In the genomic region with DNA sequence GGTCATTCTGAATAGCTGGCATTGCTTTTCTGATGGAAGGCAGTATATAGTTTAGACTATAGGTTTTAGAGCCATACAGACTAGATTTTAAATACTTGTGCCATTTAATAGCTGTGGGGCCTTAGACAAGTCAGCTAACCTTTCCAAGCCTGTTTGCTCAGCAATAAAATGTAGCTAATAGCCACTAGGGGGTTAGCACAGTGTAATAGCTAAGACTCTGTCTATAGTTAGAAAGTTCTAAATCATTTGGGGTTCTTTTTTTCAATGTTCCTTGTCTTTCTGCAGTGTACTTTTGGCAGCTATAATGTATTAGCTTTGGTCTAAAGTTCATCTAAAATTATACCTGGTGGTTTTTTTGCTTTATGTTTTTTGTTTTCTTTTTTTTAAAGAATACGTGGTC, we compare ENCODE assay signal across 12 cellular contexts. TPM values are rescaled to one million over a fixed set of nuclear protein-coding genes. Genes with fewer than 3 reads are reported as not detected.
DNase-seq lines count a peak whose midpoint lies in the region; ATAC-seq and TF ChIP-seq lines count a peak whose summit lies in the region.
"Had no signal": no experiment of that assay in that cellular context is flagged by ENCODE, and none has a peak within 500 bp of the region (broad histone marks: within the 10 kb centered on the region; RNA-seq: fewer than 3 reads in every experiment).

No MANE protein-coding gene starts in this region.

- DNase-seq in DMS153 (lab: John Stamatoyannopoulos, UW) (peak; percentile 0), DMS153 treated with DMSO at 0.1 percent for 48 hours (lab: John Stamatoyannopoulos, UW; ENCODE audit: unreplicated experiment) (no peak), IMR-90 (no peak), mesothelial cell of epicardium (ENCODE audit: low spot score in 2 of 2, unreplicated experiment in 2 of 2) (no peak), gastrocnemius medialis (no peak)
- DNase-seq in activated CD8-positive, alpha-beta T cell treated with anti-CD3 and anti-CD28 coated beads for 36 hours = no peak
- no peak for DNase-seq in activated naive CD4-positive, alpha-beta T cell treated with anti-CD3 and anti-CD28 coated beads, Interleukin-2, amount 50 U/mL, for 16 hours
- DNase-seq: activated B cell treated with CpG ODN at 0.5 μM for 24 hours; stimulated activated CD4-positive, alpha-beta T cell treated with anti-CD3 and anti-CD28 coated beads, Interleukin-2, amount 100 ng/mL, for 48 hours; thyroid gland had no signal

- POLR2A ChIA-PET in IMR-90 (lab: Charles Lee; ENCODE audit: unreplicated experiment) = interaction anchor here (0.6 kb wide), 1 partner anchor 603 kb away, joined by 3 read pairs; no protein-coding TSS in a partner anchor
- POLR2A ChIA-PET in activated CD8-positive, alpha-beta T cell treated with anti-CD3 and anti-CD28 coated beads for 36 hours (lab: Charles Lee) = interaction anchor here (0.6 to 1.6 kb wide), 5 partner anchors 13 to 215 kb away, joined by 3 to 10 read pairs (median 3); a partner anchor contains a TSS

- no peak overlapping the region for H4K5ac ChIP-seq in IMR-90 (ENCODE audit: low read depth, low read length)

- H4K20me1 ChIP-seq in IMR-90 (ENCODE audit: insufficient read depth, low read length) = no peaks in the 10 kb centered on the region

- H2BK15ac ChIP-seq in IMR-90 (ENCODE audit: low read depth, low read length) = no peak overlapping the region

- H3K27me3 ChIP-seq in IMR-90 (ENCODE audit: control insufficient read depth, insufficient read depth, low read length) (no peaks in the 10 kb centered on the region), gastrocnemius medialis (no peaks in the 10 kb centered on the region)
- H3K27me3 ChIP-seq: thyroid gland had no signal

- BruUV-seq in IMR-90 (replicated peaks; lab: Mats Ljungman, UMichigan) = no TSS peak

- in situ Hi-C loops in IMR-90 (cut with MboI; ENCODE audit: low sequenced_read_pairs) (no loop called here), gastrocnemius medialis (cut with MboI; ENCODE audit: low sequenced_read_pairs in 4 of 4) (loop anchor here in 2 of 4 donors (10.0 to 25.0 kb wide), 3 partner anchors 204 to 431 kb away; a partner anchor contains a TSS)

- H3K18ac ChIP-seq in IMR-90 (ENCODE audit: low read depth, low read length) = no peak overlapping the region

- TF ChIP-seq RAD21 in IMR-90 (IDR thresholded peaks at IDR 0.05; ENCODE audit: low read length) = no peak

- no peak overlapping the region for H4K8ac ChIP-seq in IMR-90 (ENCODE audit: low read depth in 2 of 2, low read length in 2 of 2)

- no CpG with 5 or more reads among the region's 1 CpG for WGBS in IMR-90 (ENCODE audit: extremely low coverage in 2 of 2, insufficient read length in 1 of 2), 2 experiments

- no peak overlapping the region for H3K27ac Mint-ChIP-seq in activated CD8-positive, alpha-beta T cell treated with anti-CD3 and anti-CD28 coated beads for 36 hours
- no peak overlapping the region for H3K27ac Mint-ChIP-seq in mesothelial cell of epicardium
- H3K27ac Mint-ChIP-seq: activated B cell treated with CpG ODN at 0.5 μM for 24 hours had no signal

- TF ChIP-seq CTCF in IMR-90 (conservative IDR thresholded peaks at IDR 0.05; ENCODE audit: low read depth, low read length) (0 out of 2 replicates have a peak, but pooled peaks have one; percentile 13), mesothelial cell of epicardium (IDR thresholded peaks at IDR 0.05; ENCODE audit: unreplicated experiment) (peak; percentile 13), gastrocnemius medialis (IDR thresholded peaks at IDR 0.05 in 4 of 5, conservative IDR thresholded peaks at IDR 0.05 in 1 of 5) (peak in 1 of 5 experiments; percentile 20)
- no peak for TF ChIP-seq CTCF in activated CD8-positive, alpha-beta T cell treated with anti-CD3 and anti-CD28 coated beads for 36 hours (IDR thresholded peaks at IDR 0.05)

- no peaks in the 10 kb centered on the region for H3K9me3 Mint-ChIP-seq in activated CD8-positive, alpha-beta T cell treated with anti-CD3 and anti-CD28 coated beads for 36 hours
- H3K9me3 Mint-ChIP-seq in mesothelial cell of epicardium = no peaks in the 10 kb centered on the region
- H3K9me3 Mint-ChIP-seq: activated B cell treated with CpG ODN at 0.5 μM for 24 hours had no signal

- H3K56ac ChIP-seq in IMR-90 (ENCODE audit: extremely low read depth, insufficient read depth, low read length) = no peak overlapping the region

- no peak overlapping the region for H3K4ac ChIP-seq in IMR-90 (ENCODE audit: low read depth, low read length)

- TF ChIP-seq POLR2A in IMR-90 (IDR thresholded peaks at IDR 0.05; ENCODE audit: low read depth, low read length) (no peak), gastrocnemius medialis (IDR thresholded peaks at IDR 0.05) (no peak)

- H3K27ac ChIP-seq in IMR-90 (ENCODE audit: insufficient read depth, low read length) (no peak overlapping the region), gastrocnemius medialis (no peak overlapping the region)
- H3K27ac ChIP-seq: thyroid gland had no signal

- no peaks in the 10 kb centered on the region for H3K9me1 ChIP-seq in IMR-90 (ENCODE audit: insufficient read depth, low read length)

- H3K36me3 Mint-ChIP-seq in activated CD8-positive, alpha-beta T cell treated with anti-CD3 and anti-CD28 coated beads for 36 hours (ENCODE audit: low read depth) = peaks cover 57% of the 10 kb centered on the region
- H3K36me3 Mint-ChIP-seq in mesothelial cell of epicardium = peaks cover 12% of the 10 kb centered on the region

- ATAC-seq in IMR-90 (ENCODE audit: low read depth) (no peak), HG03175 (IDR thresholded peaks at IDR 0.05; ENCODE audit: unreplicated experiment) (no peak), gastrocnemius medialis (no peak)
- peak; percentile 42 for ATAC-seq in activated CD8-positive, alpha-beta T cell treated with anti-CD3 and anti-CD28 coated beads for 36 hours

- H3K27me3 Mint-ChIP-seq in activated CD8-positive, alpha-beta T cell treated with anti-CD3 and anti-CD28 coated beads for 36 hours = no peaks in the 10 kb centered on the region
- no peaks in the 10 kb centered on the region for H3K27me3 Mint-ChIP-seq in mesothelial cell of epicardium (ENCODE audit: low read depth)
- H3K27me3 Mint-ChIP-seq: activated B cell treated with CpG ODN at 0.5 μM for 24 hours; activated naive CD8-positive, alpha-beta T cell had no signal

- H2AK5ac ChIP-seq in IMR-90 (ENCODE audit: low read depth, low read length) = no peak overlapping the region

- intact Hi-C loops in IMR-90 (cut with micrococcal nuclease) = no loop called here
- intact Hi-C loops in activated CD8-positive, alpha-beta T cell treated with anti-CD3 and anti-CD28 coated beads for 36 hours (cut with micrococcal nuclease) = no loop called here
- intact Hi-C loops in gastrocnemius medialis (cut with DNase I; ENCODE audit: low total_unique reads) = no loop called here

- CTCF ChIA-PET in IMR-90 (lab: Yijun Ruan, JAX) = interaction anchor here (0.5 to 1.0 kb wide), 2 partner anchors 106 to 111 kb away, joined by 3 to 4 read pairs; no protein-coding TSS in a partner anchor
- CTCF ChIA-PET in activated CD8-positive, alpha-beta T cell treated with anti-CD3 and anti-CD28 coated beads for 36 hours (lab: Charles Lee) = interaction anchor here (0.9 to 1.6 kb wide), 9 partner anchors 9 to 154 kb away, joined by 3 to 7 read pairs (median 3); a partner anchor contains a TSS

- H2AK9ac ChIP-seq in IMR-90 (replicated peaks; ENCODE audit: low read depth, low read length, poor library complexity) = no peak overlapping the region

- dilution Hi-C loops in IMR-90 (cut with HindIII; ENCODE audit: low sequenced_read_pairs, unreplicated experiment) = no loop called here

- no peak overlapping the region for H3K4me2 ChIP-seq in IMR-90 (ENCODE audit: low read depth, low read length)

- H3K9ac ChIP-seq in IMR-90 (ENCODE audit: low read depth, low read length) = no peak overlapping the region

- H3K9me3 ChIP-seq in IMR-90 (ENCODE audit: control insufficient read depth, insufficient read depth, low read length) = no peaks in the 10 kb centered on the region
- H3K9me3 ChIP-seq in gastrocnemius medialis = no peaks in the 10 kb centered on the region
- H3K9me3 ChIP-seq: thyroid gland had no signal

- no peak overlapping the region for H3K4me3 ChIP-seq in IMR-90 (ENCODE audit: insufficient read depth, low read depth, low read length)
- H3K4me3 ChIP-seq in gastrocnemius medialis = no peak overlapping the region
- H3K4me3 ChIP-seq: thyroid gland had no signal

- no peaks in the 10 kb centered on the region for H3K4me1 ChIP-seq in IMR-90 (ENCODE audit: control insufficient read depth, insufficient read depth, low read length)
- H3K4me1 ChIP-seq in gastrocnemius medialis = no peaks in the 10 kb centered on the region

- H2BK120ac ChIP-seq in IMR-90 (ENCODE audit: low read depth, low read length) = no peak overlapping the region

- no peak overlapping the region for H2BK5ac ChIP-seq in IMR-90 (ENCODE audit: low read depth, low read length, poor library complexity, severe bottlenecking)

- no peak overlapping the region for H3K4me3 Mint-ChIP-seq in activated CD8-positive, alpha-beta T cell treated with anti-CD3 and anti-CD28 coated beads for 36 hours
- H3K4me3 Mint-ChIP-seq in mesothelial cell of epicardium = no peak overlapping the region
- H3K4me3 Mint-ChIP-seq: activated B cell treated with CpG ODN at 0.5 μM for 24 hours; activated naive CD8-positive, alpha-beta T cell had no signal

- H3K4me1 Mint-ChIP-seq in activated CD8-positive, alpha-beta T cell treated with anti-CD3 and anti-CD28 coated beads for 36 hours (ENCODE audit: low read depth) = peaks cover 3% of the 10 kb centered on the region
- no peaks in the 10 kb centered on the region for H3K4me1 Mint-ChIP-seq in mesothelial cell of epicardium
- H3K4me1 Mint-ChIP-seq: activated B cell treated with CpG ODN at 0.5 μM for 24 hours had no signal

- H2BK20ac ChIP-seq in IMR-90 (ENCODE audit: low read depth, low read length) = no peak overlapping the region

- H2AFZ ChIP-seq in IMR-90 (replicated peaks; ENCODE audit: low read length, poor library complexity) = no peak overlapping the region

- H4K91ac ChIP-seq in IMR-90 (ENCODE audit: insufficient read depth, low read depth, low read length) = no peak overlapping the region

- no peak overlapping the region for H3K14ac ChIP-seq in IMR-90 (replicated peaks; ENCODE audit: low read depth, low read length)

- no peak overlapping the region for H3K23ac ChIP-seq in IMR-90 (ENCODE audit: low read depth, low read length)

- H3K79me1 ChIP-seq in IMR-90 (ENCODE audit: low read depth in 1 of 2, low read length in 2 of 2) = peaks cover 7 to 8% of the 10 kb centered on the region in 2 experiments; a peak in 3 of 4 replicates

- H3K36me3 ChIP-seq in IMR-90 (ENCODE audit: control insufficient read depth, insufficient read depth, low read length) (peaks cover 25% of the 10 kb centered on the region), gastrocnemius medialis (peaks cover 0 to 94% of the 10 kb centered on the region in 2 donors)

RNA-seq across cellular contexts. Expression of a gene that starts 7.5 kb away (rescaled TPM):
- total RNA-seq in IMR-90 (2012; rRNA removed) (51.3 and 67.2 TPM in 2 replicates), mesothelial cell of epicardium (19.1 to 22.7 TPM (median 21.4 TPM) in 3 replicates), gastrocnemius medialis (10 to 100 TPM; 24.0 to 41.3 (median 33.9) TPM)
- 29.6 and 30.6 TPM in 2 replicates for polyA plus RNA-seq in IMR-90 (2012; rRNA removed)
- polyA plus RNA-seq in IMR-90 (2012; cell fraction: cytosol; rRNA removed) = 13.5 and 22.6 TPM in 2 replicates
- 10.2 and 28.6 TPM in 2 replicates for polyA plus RNA-seq in IMR-90 (2012; cell fraction: nucleus; rRNA removed; ENCODE audit: low replicate concordance)
- total RNA-seq in activated CD8-positive, alpha-beta T cell treated with anti-CD3 and anti-CD28 coated beads for 36 hours = 10 to 100 TPM in 1 of 2 experiments, 1 to 10 TPM in 1; 9.7 to 10.9 TPM

RNA-seq across cellular contexts. Expression of a gene that starts 25.1 kb away (rescaled TPM):
- total RNA-seq in IMR-90 (2012; rRNA removed) (73.7 and 109 TPM in 2 replicates), mesothelial cell of epicardium (39.8 to 42.6 TPM (median 42.1 TPM) in 3 replicates), gastrocnemius medialis (10 to 100 TPM; 44.4 to 66.8 (median 53.7) TPM)
- polyA plus RNA-seq in IMR-90 (2012; rRNA removed) = 33.9 and 43.2 TPM in 2 replicates
- polyA plus RNA-seq in IMR-90 (2012; cell fraction: cytosol; rRNA removed) = 4.3 and 8.3 TPM in 2 replicates
- 2.5 and 21.2 TPM in 2 replicates for polyA plus RNA-seq in IMR-90 (2012; cell fraction: nucleus; rRNA removed; ENCODE audit: low replicate concordance)
- 100 to 1,000 TPM; 192 to 194 TPM for total RNA-seq in activated CD8-positive, alpha-beta T cell treated with anti-CD3 and anti-CD28 coated beads for 36 hours
